1 cellular context compared by ENCODE assay signal in the genomic region with DNA sequence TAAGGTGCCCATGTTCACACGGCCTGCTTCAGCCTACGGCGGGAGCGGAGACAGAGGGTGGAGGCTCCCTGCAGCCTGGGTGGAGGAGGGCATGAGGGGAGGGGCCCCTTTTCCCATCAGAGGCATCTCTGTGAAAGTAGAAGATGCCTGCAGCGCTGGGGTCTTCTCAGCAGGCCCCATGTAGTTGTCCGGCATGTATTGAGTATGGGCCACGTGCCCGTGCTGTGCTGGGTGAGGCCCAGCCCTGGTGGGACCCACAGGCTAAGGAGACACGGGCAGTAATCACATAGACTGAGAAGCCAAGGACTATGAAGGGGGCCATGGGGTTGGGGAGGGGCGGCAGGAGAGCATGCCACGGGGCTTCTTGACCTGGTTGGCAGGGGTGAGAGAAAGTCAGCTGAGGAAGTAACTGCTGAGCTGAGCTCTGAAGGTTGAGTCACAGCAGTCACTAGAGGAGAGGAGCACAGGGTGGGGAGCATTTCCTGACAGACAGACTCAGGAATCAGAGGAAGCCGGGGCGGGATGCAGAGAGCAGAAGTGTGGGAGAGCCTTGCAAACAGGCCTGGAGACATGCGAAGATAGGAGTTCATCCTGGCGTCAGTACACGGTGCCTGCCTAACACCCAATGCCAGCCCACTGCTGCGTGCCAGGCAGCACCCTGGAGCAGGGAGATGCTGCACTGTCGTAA.
TF ChIP-seq lines count a peak whose summit lies in the region.

No MANE protein-coding gene starts in this region.

TF ChIP-seq in HepG2, 621 proteins besides CTCF, POLR2A, EP300 and RAD21:
- TF ChIP-seq YY1 (IDR thresholded peaks at IDR 0.05; ENCODE audit: insufficient read depth, insufficient replicate concordance, low read depth, low read length) = no peak
